15 cellular contexts compared by ENCODE assay signal in genomic region chr1:245177071-245177900, GRCh38. TPM values are rescaled to one million over a fixed set of nuclear protein-coding genes. Genes with fewer than 3 reads are reported as not detected.
DNase-seq lines count a peak whose midpoint lies in the region; ATAC-seq, FAIRE-seq and TF ChIP-seq lines count a peak whose summit lies in the region.
"Had no signal": no experiment of that assay in that cellular context is flagged by ENCODE, and none has a peak within 500 bp of the region (broad histone marks: within the 10 kb centered on the region; RNA-seq: fewer than 3 reads in every experiment).

No MANE protein-coding gene starts in this region.

- no peak for ATAC-seq in heart right ventricle
- ATAC-seq: activated CD4-positive, alpha-beta T cell treated with anti-CD3 and anti-CD28 coated beads for 36 hours; left lung had no signal

- H3K4me1 ChIP-seq in cardiac muscle cell (ENCODE audit: low read depth) (peaks cover 40% of the 10 kb centered on the region), heart right ventricle (peaks cover 0 to 4% (median 0%) of the 10 kb centered on the region in 9 donors), Karpas-422 (ENCODE audit: low read length) (no peaks in the 10 kb centered on the region), GM23248 (ENCODE audit: insufficient read depth) (no peaks in the 10 kb centered on the region)
- no peaks in the 10 kb centered on the region for H3K4me1 ChIP-seq in effector memory CD4-positive, alpha-beta T cell (ENCODE audit: control insufficient read depth, insufficient read depth, low read length, poor library complexity, severe bottlenecking)
- H3K4me1 ChIP-seq: left lung, suprapubic skin had no signal

- in situ Hi-C loops in GM23248 (cut with MboI) = no loop called here

- DNase-seq in cardiac muscle cell (ENCODE audit: low read depth in 1 of 2, low spot score in 1 of 2) (no peak), heart right ventricle (no peak), RCC 7860 (ENCODE audit: low spot score) (peak; percentile 17), kidney tubule cell (ENCODE audit: low spot score) (peak; percentile 59), Karpas-422 (no peak), GM23248 (no peak)
- DNase-seq in effector memory CD4-positive, alpha-beta T cell = no peak
- DNase-seq in activated CD4-positive, alpha-beta T cell treated with anti-CD3 and anti-CD28 coated beads for 4 hours = no peak
- DNase-seq: activated CD4-positive, alpha-beta T cell treated with anti-CD3 and anti-CD28 coated beads for 36 hours; activated T-cell treated with anti-CD3 and anti-CD28 coated beads for 4 hours; left lung; NCI-H1105; NCI-H526 had no signal

- H2AFZ ChIP-seq in Karpas-422 (ENCODE audit: low read length) = no peak overlapping the region
- H2AFZ ChIP-seq in GM23248 = no peak overlapping the region

- H3K27me3 ChIP-seq in cardiac muscle cell = no peaks in the 10 kb centered on the region
- no peaks in the 10 kb centered on the region for H3K27me3 ChIP-seq in heart right ventricle
- no peaks in the 10 kb centered on the region for H3K27me3 ChIP-seq in effector memory CD4-positive, alpha-beta T cell (replicated peaks; ENCODE audit: control insufficient read depth, insufficient read depth, low read length, poor library complexity, severe bottlenecking)
- no peaks in the 10 kb centered on the region for H3K27me3 ChIP-seq in Karpas-422 (ENCODE audit: low read length)
- no peaks in the 10 kb centered on the region for H3K27me3 ChIP-seq in GM23248 (replicated peaks; ENCODE audit: insufficient read depth)
- H3K27me3 ChIP-seq: left lung, suprapubic skin had no signal

- TF ChIP-seq CTCF in cardiac muscle cell (IDR thresholded peaks at IDR 0.05; ENCODE audit: low read depth, low read length) (no peak), heart right ventricle (IDR thresholded peaks at IDR 0.05) (no peak)

- H4K20me1 ChIP-seq in Karpas-422 (ENCODE audit: insufficient read depth, low read depth, low read length) (no peaks in the 10 kb centered on the region), GM23248 (ENCODE audit: insufficient read depth) (no peaks in the 10 kb centered on the region)

- intact Hi-C loops in heart right ventricle (cut with DNase I) = no loop called here

- FAIRE-seq in RCC 7860 (lab: Jason Lieb, UNC) = no peak
- FAIRE-seq: GM18507 had no signal

- H3K79me2 ChIP-seq in Karpas-422 (ENCODE audit: low read length) = no peaks in the 10 kb centered on the region
- H3K79me2 ChIP-seq in GM23248 (ENCODE audit: insufficient read depth) = peaks cover 7% of the 10 kb centered on the region; the same call in 1 of the 2 replicates

- H3K27ac ChIP-seq in cardiac muscle cell (peak overlapping the region; percentile 60), heart right ventricle (no peak overlapping the region), Karpas-422 (ENCODE audit: low read length) (no peak overlapping the region), GM23248 (no peak overlapping the region)
- H3K27ac ChIP-seq in effector memory CD4-positive, alpha-beta T cell (ENCODE audit: insufficient read depth, low read length, poor library complexity, severe bottlenecking) = no peak overlapping the region
- H3K27ac ChIP-seq: left lung, suprapubic skin had no signal

- WGBS in heart right ventricle, 2 donors = 83 to 85% methylated on average over 10 of the region's 10 CpGs
- WGBS in GM23248 (ENCODE audit: low coverage in 1 of 2, low lambda C conversion rate in 2 of 2, missing lambda C conversion rate in 2 of 2), 2 experiments = 82 to 83% methylated on average over 10 of the region's 10 CpGs

- H3F3A ChIP-seq in GM23248 (ENCODE audit: insufficient read depth) = no peaks in the 10 kb centered on the region

- no peak overlapping the region for H3K4me2 ChIP-seq in Karpas-422 (ENCODE audit: low read depth, low read length, poor library complexity, severe bottlenecking)
- H3K4me2 ChIP-seq in GM23248 (ENCODE audit: unreplicated experiment) = no peak overlapping the region

- peaks cover 17% of the 10 kb centered on the region for H3K36me3 ChIP-seq in cardiac muscle cell
- no peaks in the 10 kb centered on the region for H3K36me3 ChIP-seq in heart right ventricle
- no peaks in the 10 kb centered on the region for H3K36me3 ChIP-seq in effector memory CD4-positive, alpha-beta T cell (ENCODE audit: control insufficient read depth, insufficient read depth, low read length)
- H3K36me3 ChIP-seq in Karpas-422 (ENCODE audit: insufficient read depth, low read length) = no peaks in the 10 kb centered on the region
- H3K36me3 ChIP-seq in GM23248 (ENCODE audit: low read depth) = no peaks in the 10 kb centered on the region
- H3K36me3 ChIP-seq: left lung, suprapubic skin had no signal

- no peaks in the 10 kb centered on the region for H3K9me2 ChIP-seq in Karpas-422 (replicated peaks; ENCODE audit: insufficient read depth, low read length)
- no peaks in the 10 kb centered on the region for H3K9me2 ChIP-seq in GM23248 (ENCODE audit: insufficient read depth)

- H3K9ac ChIP-seq in Karpas-422 (ENCODE audit: low read length) = no peak overlapping the region
- no peak overlapping the region for H3K9ac ChIP-seq in GM23248

- H3K4me3 ChIP-seq in cardiac muscle cell (no peak overlapping the region), heart right ventricle (no peak overlapping the region), Karpas-422 (ENCODE audit: low read length) (no peak overlapping the region), GM23248 (no peak overlapping the region)
- H3K4me3 ChIP-seq in effector memory CD4-positive, alpha-beta T cell (ENCODE audit: insufficient read depth, low read depth, low read length, poor library complexity, severe bottlenecking) = no peak overlapping the region
- H3K4me3 ChIP-seq: left lung, suprapubic skin had no signal

- H3K9me3 ChIP-seq in cardiac muscle cell (ENCODE audit: low read depth) (no peaks in the 10 kb centered on the region), heart right ventricle (peaks cover 0 to 6% (median 0%) of the 10 kb centered on the region in 11 donors), Karpas-422 (ENCODE audit: low read length) (no peaks in the 10 kb centered on the region), GM23248 (ENCODE audit: low read depth) (no peaks in the 10 kb centered on the region)
- no peaks in the 10 kb centered on the region for H3K9me3 ChIP-seq in effector memory CD4-positive, alpha-beta T cell (ENCODE audit: control insufficient read depth, low read length)
- H3K9me3 ChIP-seq: left lung, suprapubic skin had no signal

RNA-seq across cellular contexts. Expression of gene KIF26B, which starts 22.5 kb away (rescaled TPM):
- 141 and 177 TPM in 2 replicates for total RNA-seq in cardiac muscle cell
- polyA plus RNA-seq in cardiac muscle cell = 58.9 and 60.7 TPM in 2 replicates
- 1 to 10 TPM in 8 of 10 donors, under 1 TPM in 2; 0.74 to 8.8 (median 3.7) TPM for total RNA-seq in heart right ventricle
- polyA plus RNA-seq in heart right ventricle = 1 to 10 TPM in 1 of 2 donors, under 1 TPM in 1; 0.66 to 1.4 TPM
- total RNA-seq in Karpas-422 (2014; rRNA removed; shearing (Covaris generic); ENCODE audit: low replicate concordance) = 2.3 and 3.3 TPM in 2 replicates
- 7.8 and 8.0 TPM in 2 replicates for total RNA-seq in GM23248 (2014; rRNA removed; shearing (Covaris generic))
- polyA plus RNA-seq in GM23248 (2016; fragmentation: Nextera tagmentation; extraction: Ambion mirVana) = 2.4 and 2.5 TPM in 2 replicates

Comparison
In these comparisons a context has a peak if more than half of its experiments do, and no peak if none do; other contexts are left out.
1. RNA of gene KIF26B, which starts 22.5 kb away (total RNA-seq): 141 to 177 TPM in cardiac muscle cell; 7.8 to 8.0 TPM in GM23248, 0.74 to 8.8 TPM in heart right ventricle and 2.3 to 3.3 TPM in Karpas-422; every median in the first group is over 10 times any median in the second.
2. DNase-seq: peak in RCC 7860 (single experiment) and kidney tubule cell (single experiment); none in cardiac muscle cell (0 of 2), heart right ventricle (0 of 2), effector memory CD4-positive, alpha-beta T cell (0 of 3), activated CD4-positive, alpha-beta T cell treated with anti-CD3 and anti-CD28 coated beads for 4 hours (0 of 2), Karpas-422 (single experiment) and GM23248 (single experiment).